In genomic region chr16:72372646-72373045, GRCh38 we compare ENCODE assay signal across 19 cellular contexts.
"Had no signal": no experiment of that assay in that cellular context is flagged by ENCODE, and none has a peak within 500 bp of the region (broad histone marks: within the 10 kb centered on the region; RNA-seq: fewer than 3 reads in every experiment).

No MANE protein-coding gene starts in this region.

- H3K4me1 ChIP-seq: adrenal gland, psoas muscle, sigmoid colon, testis had no signal

- ATAC-seq: activated CD8-positive, alpha-beta T cell treated with anti-CD3 and anti-CD28 coated beads for 36 hours; left cardiac atrium; natural killer cell; psoas muscle had no signal

- H3K4me3 Mint-ChIP-seq: activated CD8-positive, alpha-beta T cell treated with anti-CD3 and anti-CD28 coated beads for 36 hours; activated naive CD4-positive, alpha-beta T cell treated with anti-CD3 and anti-CD28 coated beads, Interleukin-2, amount 50 U/mL, for 24 hours; immature natural killer cell; natural killer cell had no signal

- H3K27me3 ChIP-seq: adrenal gland, sigmoid colon, stomach, testis had no signal

- H3K27me3 Mint-ChIP-seq: activated CD8-positive, alpha-beta T cell treated with anti-CD3 and anti-CD28 coated beads for 36 hours; activated naive CD4-positive, alpha-beta T cell treated with anti-CD3 and anti-CD28 coated beads, Interleukin-2, amount 50 U/mL, for 24 hours had no signal

- H3K4me1 Mint-ChIP-seq: activated naive CD4-positive, alpha-beta T cell treated with anti-CD3 and anti-CD28 coated beads, Interleukin-2, amount 50 U/mL, for 24 hours; immature natural killer cell; natural killer cell had no signal

- H3K36me3 Mint-ChIP-seq: activated naive CD4-positive, alpha-beta T cell treated with anti-CD3 and anti-CD28 coated beads, Interleukin-2, amount 50 U/mL, for 24 hours; natural killer cell had no signal

- H3K27ac Mint-ChIP-seq: activated CD8-positive, alpha-beta T cell treated with anti-CD3 and anti-CD28 coated beads for 36 hours; activated naive CD4-positive, alpha-beta T cell treated with anti-CD3 and anti-CD28 coated beads, Interleukin-2, amount 50 U/mL, for 24 hours; immature natural killer cell; natural killer cell had no signal

- DNase-seq: activated CD4-positive, alpha-beta T cell treated with anti-CD3 and anti-CD28 coated beads for 4 hours; activated CD8-positive, alpha-beta T cell treated with anti-CD3 and anti-CD28 coated beads for 36 hours; activated effector memory CD4-positive, alpha-beta T cell treated with anti-CD3 and anti-CD28 coated beads, Interleukin-2, amount 50 U/mL, for 16 hours; activated T-cell treated with anti-CD3 and anti-CD28 coated beads, Interleukin-2, amount 50 U/mL, for 48 hours; adrenal gland; caudate nucleus; head of caudate nucleus; immature natural killer cell; left cardiac atrium; natural killer cell; psoas muscle; sigmoid colon; stimulated activated CD4-positive, alpha-beta T cell treated with anti-CD3 and anti-CD28 coated beads, Interleukin-1b, Interleukin-23, amount 100 ng/mL, for 48 hours; stomach; testis; WERI-Rb-1 had no signal

- H3K36me3 ChIP-seq: adrenal gland, sigmoid colon, stomach, WERI-Rb-1 had no signal

- H3K27ac ChIP-seq: adrenal gland, coronary artery, psoas muscle, sigmoid colon, stomach, testis, WERI-Rb-1 had no signal

- H3K9me3 Mint-ChIP-seq: activated CD8-positive, alpha-beta T cell treated with anti-CD3 and anti-CD28 coated beads for 36 hours; activated naive CD4-positive, alpha-beta T cell treated with anti-CD3 and anti-CD28 coated beads, Interleukin-2, amount 50 U/mL, for 24 hours had no signal

- H3K4me3 ChIP-seq: adrenal gland, coronary artery, lung, psoas muscle, sigmoid colon, stomach, testis had no signal

- H3K9me3 ChIP-seq: adrenal gland, psoas muscle, sigmoid colon, stomach, testis had no signal
